1 cellular context compared by ENCODE assay signal in genomic region chr1:103256490-103256889, GRCh38.
TF ChIP-seq lines count a peak whose summit lies in the region.

No MANE protein-coding gene starts in this region.

TF ChIP-seq in GM23338, 12 proteins besides CTCF, POLR2A, EP300 and RAD21:
- TF ChIP-seq ZNF462 (CRISPR knock-in tag; IDR thresholded peaks at IDR 0.05) = no peak
- no peak for TF ChIP-seq NANOG (IDR thresholded peaks at IDR 0.05; ENCODE audit: borderline replicate concordance)
- TF ChIP-seq POLR2AphosphoS5 (IDR thresholded peaks at IDR 0.05; ENCODE audit: low read depth) = no peak
- no peak for TF ChIP-seq REST (IDR thresholded peaks at IDR 0.05; ENCODE audit: unreplicated experiment)
- TF ChIP-seq ZNF114 (CRISPR knock-in tag; IDR thresholded peaks at IDR 0.05) = no peak
- no peak for TF ChIP-seq ETS1 (IDR thresholded peaks at IDR 0.05)
- TF ChIP-seq CREB1 (CRISPR knock-in tag; IDR thresholded peaks at IDR 0.05; ENCODE audit: low read depth) = no peak
- TF ChIP-seq EZH2phosphoT487 (IDR thresholded peaks at IDR 0.05; ENCODE audit: unreplicated experiment) = no peak
- TF ChIP-seq JUNB (IDR thresholded peaks at IDR 0.05; ENCODE audit: unreplicated experiment) = no peak
- TF ChIP-seq EZH2 (IDR thresholded peaks at IDR 0.05; ENCODE audit: low read depth, unreplicated experiment) = no peak
- TF ChIP-seq ZNF331 (CRISPR knock-in tag; IDR thresholded peaks at IDR 0.05; ENCODE audit: low read depth) = no peak
- TF ChIP-seq STAT1 (IDR thresholded peaks at IDR 0.05; ENCODE audit: unreplicated experiment) = no peak
